Comparison of ENCODE assay signal across 34 cellular contexts in genomic region chr15:32859246-32859645, GRCh38.
"Had no signal": no experiment of that assay in that cellular context is flagged by ENCODE, and none has a peak within 500 bp of the region (broad histone marks: within the 10 kb centered on the region; RNA-seq: fewer than 3 reads in every experiment).

No MANE protein-coding gene starts in this region.

- H3K36me3 ChIP-seq: cardiac muscle cell, esophagus muscularis mucosa, gastroesophageal sphincter, WERI-Rb-1 had no signal

- H3K36me3 Mint-ChIP-seq: activated naive CD8-positive, alpha-beta T cell had no signal

- ATAC-seq: activated CD4-positive, CD25-positive, alpha-beta regulatory T cell treated with anti-CD3 and anti-CD28 coated beads, Interleukin-2, amount 50 U/mL, for 24 hours; activated CD8-positive, alpha-beta T cell treated with anti-CD3 and anti-CD28 coated beads for 36 hours; activated T-cell treated with anti-CD3 and anti-CD28 coated beads, Interleukin-2, amount 50 U/mL, for 4 hours; activated T-helper 17 cell treated with anti-CD3 and anti-CD28 coated beads, Interleukin-2, amount 50 U/mL, for 72 hours; body of pancreas; effector memory CD8-positive, alpha-beta T cell; gastroesophageal sphincter; heart right ventricle; T-helper 17 cell had no signal

- H3K4me1 ChIP-seq: body of pancreas had no signal

- H3K9me3 Mint-ChIP-seq: activated B cell treated with CpG ODN at 0.5 μM for 24 hours; activated CD8-positive, alpha-beta T cell treated with anti-CD3 and anti-CD28 coated beads for 36 hours; activated T-cell treated with anti-CD3 and anti-CD28 coated beads, Interleukin-2, amount 50 U/mL, for 4 hours; activated T-helper 17 cell treated with anti-CD3 and anti-CD28 coated beads, Interleukin-2, amount 50 U/mL, for 72 hours; effector memory CD8-positive, alpha-beta T cell; T-helper 2 cell treated with Interferon-gamma antibody and Interleukin-4, amounts not matched to agents 5 μg/mL and 100 μg/mL, for 36 hours had no signal

- H3K27ac Mint-ChIP-seq: activated B cell treated with CpG ODN at 0.5 μM for 24 hours; activated CD8-positive, alpha-beta T cell treated with anti-CD3 and anti-CD28 coated beads for 36 hours; activated naive CD8-positive, alpha-beta T cell; activated T-helper 17 cell treated with anti-CD3 and anti-CD28 coated beads, Interleukin-2, amount 50 U/mL, for 72 hours; effector memory CD8-positive, alpha-beta T cell; T-helper 17 cell; T-helper 2 cell treated with Interferon-gamma antibody and Interleukin-4, amounts not matched to agents 5 μg/mL and 100 μg/mL, for 36 hours had no signal

- DNase-seq: activated B cell treated with CpG ODN at 0.5 μM for 24 hours; activated CD4-positive, alpha-beta T cell treated with anti-CD3 and anti-CD28 coated beads for 48 hours; activated CD4-positive, alpha-beta T cell treated with anti-CD3 and anti-CD28 coated beads, Interleukin-2, amount 50 U/mL, for 1 hour; activated CD4-positive, alpha-beta T cell treated with anti-CD3 and anti-CD28 coated beads, Interleukin-2, amount 50 U/mL, for 48 hours; activated CD8-positive, alpha-beta memory T cell treated with anti-CD3 and anti-CD28 coated beads for 24 hours; activated CD8-positive, alpha-beta T cell treated with anti-CD3 and anti-CD28 coated beads for 36 hours; activated effector memory CD4-positive, alpha-beta T cell treated with Interleukin-2 at 50 U/mL for 16 hours; activated gamma-delta T cell treated with Interleukin-2 at 50 U/mL for 16 hours; activated naive CD4-positive, alpha-beta T cell treated with anti-CD3 and anti-CD28 coated beads, Interleukin-2, amount 50 U/mL, for 16 hours; activated naive CD4-positive, alpha-beta T cell treated with Interleukin-2 at 50 U/mL for 16 hours; activated T-cell treated with anti-CD3 and anti-CD28 coated beads, Interleukin-2, amount 50 U/mL, for 4 hours; amniotic stem cell; anterior cingulate cortex; body of pancreas; central memory CD4-positive, alpha-beta T cell; cerebellar nuclear complex; dermis blood vessel endothelial cell; effector CD4-positive, alpha-beta T cell; effector memory CD8-positive, alpha-beta T cell; erythroblast; foreskin melanocyte; heart right ventricle; T-helper 1 cell; T-helper 17 cell; T1000; WERI-Rb-1 had no signal

- H3K27me3 Mint-ChIP-seq: activated B cell treated with CpG ODN at 0.5 μM for 24 hours; activated CD8-positive, alpha-beta T cell treated with anti-CD3 and anti-CD28 coated beads for 36 hours; activated naive CD8-positive, alpha-beta T cell; activated T-helper 17 cell treated with anti-CD3 and anti-CD28 coated beads, Interleukin-2, amount 50 U/mL, for 72 hours; effector memory CD8-positive, alpha-beta T cell had no signal

- H3K4me3 ChIP-seq: body of pancreas, cardiac muscle cell, coronary artery, esophagus muscularis mucosa, gastroesophageal sphincter, heart right ventricle had no signal

- H3K27me3 ChIP-seq: body of pancreas, cardiac muscle cell, esophagus muscularis mucosa, gastroesophageal sphincter, heart right ventricle had no signal

- H3K4me3 Mint-ChIP-seq: activated B cell treated with CpG ODN at 0.5 μM for 24 hours; activated CD8-positive, alpha-beta T cell treated with anti-CD3 and anti-CD28 coated beads for 36 hours; activated naive CD8-positive, alpha-beta T cell; activated T-cell treated with anti-CD3 and anti-CD28 coated beads, Interleukin-2, amount 50 U/mL, for 4 hours; activated T-helper 17 cell treated with anti-CD3 and anti-CD28 coated beads, Interleukin-2, amount 50 U/mL, for 72 hours; effector memory CD8-positive, alpha-beta T cell; T-helper 17 cell; T-helper 2 cell treated with Interferon-gamma antibody and Interleukin-4, amounts not matched to agents 5 μg/mL and 100 μg/mL, for 36 hours had no signal

- H3K9me3 ChIP-seq: body of pancreas, esophagus muscularis mucosa, gastroesophageal sphincter, heart right ventricle had no signal

- H3K27ac ChIP-seq: body of pancreas, cardiac muscle cell, coronary artery, esophagus muscularis mucosa, gastroesophageal sphincter, heart right ventricle, WERI-Rb-1 had no signal
